ENCODE assay signal across 13 cellular contexts in genomic region chr16:81003064-81003463, GRCh38. TPM values are rescaled to one million over a fixed set of nuclear protein-coding genes. Genes with fewer than 3 reads are reported as not detected.
A peak's percentile ranks its signal among the peaks of the same experiment; 100 is the strongest.
DNase-seq lines count a peak whose midpoint lies in the region; ATAC-seq, FAIRE-seq and TF ChIP-seq lines count a peak whose summit lies in the region.
"Had no signal": no experiment of that assay in that cellular context is flagged by ENCODE, and none has a peak within 500 bp of the region (broad histone marks: within the 10 kb centered on the region; RNA-seq: fewer than 3 reads in every experiment).

No MANE protein-coding gene starts in this region.

- BruUV-seq in K562 (replicated peaks; lab: Mats Ljungman, UMichigan) = no TSS peak
- no TSS peak for BruUV-seq in A673 (replicated peaks; lab: Mats Ljungman, UMichigan)

- intact Hi-C loops in activated naive CD4-positive, alpha-beta T cell treated with anti-CD3 and anti-CD28 coated beads for 36 hours (cut with micrococcal nuclease) = loop anchor here (10.0 kb wide), 5 partner anchors 348 to 1738 kb away; partner anchors contain the start of gene CMIP
- intact Hi-C loops in K562 (cut with micrococcal nuclease) (no loop called here), stomach (cut with DNase I; ENCODE audit: low total_unique reads) (no loop called here), A673 (cut with micrococcal nuclease; ENCODE audit: unreplicated experiment) (loop anchor here (10.0 kb wide), 1 partner anchor 732 kb away; no protein-coding TSS in a partner anchor)

- no peak overlapping the region for H3K27ac ChIP-seq in Karpas-422 (ENCODE audit: low read length)
- no peak overlapping the region for H3K27ac ChIP-seq in K562 (ENCODE audit: extremely low read depth, low read depth, low read length)
- H3K27ac ChIP-seq in stomach = peak overlapping the region in 2 of 5 donors; percentile 96 to 99
- H3K27ac ChIP-seq in A673 (ENCODE audit: low read depth, low read length, poor library complexity, severe bottlenecking) = no peak overlapping the region

- no peaks in the 10 kb centered on the region for H3K9me2 ChIP-seq in Karpas-422 (replicated peaks; ENCODE audit: insufficient read depth, low read length)

- H3K27me3 ChIP-seq in Karpas-422 (ENCODE audit: low read length) (no peaks in the 10 kb centered on the region), K562 (ENCODE audit: control insufficient read depth in 2 of 2, insufficient read depth in 2 of 2, low read length in 2 of 2) (no peaks in the 10 kb centered on the region), stomach (no peaks in the 10 kb centered on the region), A673 (replicated peaks; ENCODE audit: insufficient read depth, low read depth, low read length, poor library complexity) (no peaks in the 10 kb centered on the region)

- H2AFZ ChIP-seq in Karpas-422 (ENCODE audit: low read length) = no peak overlapping the region
- H2AFZ ChIP-seq in K562 (ENCODE audit: low read depth, low read length) = no peak overlapping the region

- DNase-seq in activated naive CD4-positive, alpha-beta T cell treated with anti-CD3 and anti-CD28 coated beads for 36 hours = no peak
- no peak for DNase-seq in activated naive CD4-positive, alpha-beta T cell treated with Interleukin-2 at 50 U/mL for 16 hours
- no peak for DNase-seq in Karpas-422
- no peak for DNase-seq in K562 (ENCODE audit: extremely low read depth in 1 of 4, low spot score in 3 of 4)
- DNase-seq in progenitor cell of endocrine pancreas (ENCODE audit: low spot score, unreplicated experiment) = no peak
- DNase-seq in effector CD4-positive, alpha-beta T cell = no peak
- no peak for DNase-seq in stomach
- DNase-seq in A673 (ENCODE audit: low spot score) = no peak
- DNase-seq: activated CD8-positive, alpha-beta memory T cell treated with anti-CD3 and anti-CD28 coated beads, Interleukin-2, amount 50 U/mL, for 48 hours; hypothalamus; NCI-H146; NCI-H345 had no signal

- POLR2A ChIA-PET in K562 (lab: Yijun Ruan, JAX) = interaction anchor here (1.1 to 2.0 kb wide), 5 partner anchors 9 to 34 kb away, joined by 3 to 8 read pairs (median 3); partner anchors contain the start of gene ATMIN
- POLR2A ChIA-PET in A673 (lab: Charles Lee; ENCODE audit: low non-redundant PET) = no interaction called here

- TF ChIP-seq CTCF in K562 (IDR thresholded peaks at IDR 0.05 in 2 of 3, conservative IDR thresholded peaks at IDR 0.05 in 1 of 3; ENCODE audit: insufficient read depth in 2 of 3, low read depth in 1 of 3, low read length in 3 of 3) (no peak), progenitor cell of endocrine pancreas (IDR thresholded peaks at IDR 0.05; ENCODE audit: unreplicated experiment) (no peak), stomach (IDR thresholded peaks at IDR 0.05) (no peak), A673 (conservative IDR thresholded peaks at IDR 0.05; ENCODE audit: low read depth, low read length) (no peak)

- H3K9me3 Mint-ChIP-seq in activated naive CD4-positive, alpha-beta T cell treated with anti-CD3 and anti-CD28 coated beads for 36 hours = no peaks in the 10 kb centered on the region
- H3K9me3 Mint-ChIP-seq in progenitor cell of endocrine pancreas (ENCODE audit: low read depth) = peaks cover 12% of the 10 kb centered on the region

- H3K9ac ChIP-seq in Karpas-422 (ENCODE audit: low read length) (no peak overlapping the region), K562 (ENCODE audit: insufficient read depth in 1 of 2, low read depth in 2 of 2, low read length in 2 of 2) (no peak overlapping the region; a peak in 1 of 4 replicates)

- peaks cover 67% of the 10 kb centered on the region for H3K4me1 Mint-ChIP-seq in activated naive CD4-positive, alpha-beta T cell treated with anti-CD3 and anti-CD28 coated beads for 36 hours (ENCODE audit: low read depth)
- H3K4me1 Mint-ChIP-seq in progenitor cell of endocrine pancreas (ENCODE audit: low read depth) = peaks cover 19% of the 10 kb centered on the region

- H3K27me3 Mint-ChIP-seq in activated naive CD4-positive, alpha-beta T cell treated with anti-CD3 and anti-CD28 coated beads for 36 hours (ENCODE audit: low read depth) = no peaks in the 10 kb centered on the region
- no peaks in the 10 kb centered on the region for H3K27me3 Mint-ChIP-seq in progenitor cell of endocrine pancreas

- H3K36me3 Mint-ChIP-seq in activated naive CD4-positive, alpha-beta T cell treated with anti-CD3 and anti-CD28 coated beads for 36 hours (ENCODE audit: low read depth) = peaks cover 19% of the 10 kb centered on the region
- peaks cover 10% of the 10 kb centered on the region for H3K36me3 Mint-ChIP-seq in progenitor cell of endocrine pancreas (ENCODE audit: insufficient read depth)

- H3K4me2 ChIP-seq in Karpas-422 (ENCODE audit: low read depth, low read length, poor library complexity, severe bottlenecking) = peak overlapping the region; percentile 76
- no peak overlapping the region for H3K4me2 ChIP-seq in K562 (ENCODE audit: insufficient read depth, low read length)

- H3K27ac Mint-ChIP-seq in activated naive CD4-positive, alpha-beta T cell treated with anti-CD3 and anti-CD28 coated beads for 36 hours = peak overlapping the region; percentile 94
- H3K27ac Mint-ChIP-seq in progenitor cell of endocrine pancreas = peak overlapping the region; percentile 73

- H3K9me3 ChIP-seq in Karpas-422 (ENCODE audit: low read length) (no peaks in the 10 kb centered on the region), K562 (replicated peaks; ENCODE audit: control insufficient read depth, insufficient read depth, low read depth, low read length) (no peaks in the 10 kb centered on the region), stomach (no peaks in the 10 kb centered on the region), A673 (ENCODE audit: low read depth, low read length, poor library complexity, severe bottlenecking) (no peaks in the 10 kb centered on the region)

- in situ Hi-C loops in K562 (cut with MboI) = loop anchor here (25.0 kb wide), 1 partner anchor 734 kb away; no protein-coding TSS in a partner anchor

- TF ChIP-seq RAD21 in K562 (CRISPR knock-in tag; conservative IDR thresholded peaks at IDR 0.05 in 1 of 2, IDR thresholded peaks at IDR 0.05 in 1 of 2) = no peak

- H3K9me1 ChIP-seq in K562 (ENCODE audit: control insufficient read depth, insufficient read depth, low read length) = peaks cover 4% of the 10 kb centered on the region

- TF ChIP-seq EP300 in K562 (IDR thresholded peaks at IDR 0.05; ENCODE audit: low read length) (no peak), stomach (IDR thresholded peaks at IDR 0.05) (no peak)

- H3K4me3 ChIP-seq in Karpas-422 (ENCODE audit: low read length) = no peak overlapping the region
- H3K4me3 ChIP-seq in K562 = no peak overlapping the region
- no peak overlapping the region for H3K4me3 ChIP-seq in stomach
- H3K4me3 ChIP-seq in A673 (ENCODE audit: low read depth, low read length, poor library complexity, severe bottlenecking) = no peak overlapping the region

- no peak for FAIRE-seq in K562 (lab: Jason Lieb, UNC)
- FAIRE-seq: TTC549 had no signal

- peaks cover 4% of the 10 kb centered on the region; the same call in 1 of the 2 replicates for H3K36me3 ChIP-seq in Karpas-422 (ENCODE audit: insufficient read depth, low read length)
- H3K36me3 ChIP-seq in K562 (ENCODE audit: control insufficient read depth, insufficient read depth, low read length) = peaks cover 9% of the 10 kb centered on the region; the same call in 2 of the 3 replicates
- no peaks in the 10 kb centered on the region for H3K36me3 ChIP-seq in stomach
- no peaks in the 10 kb centered on the region for H3K36me3 ChIP-seq in A673 (ENCODE audit: insufficient read depth, low read length, poor library complexity, severe bottlenecking)

- H3K79me2 ChIP-seq in Karpas-422 (ENCODE audit: low read length) (peaks cover 91% of the 10 kb centered on the region), K562 (ENCODE audit: control insufficient read depth, insufficient read depth, low read length) (peaks cover 93% of the 10 kb centered on the region)

- TF ChIP-seq POLR2A in K562 (conservative IDR thresholded peaks at IDR 0.05) = no peak
- no peak for TF ChIP-seq POLR2A in stomach (IDR thresholded peaks at IDR 0.05)

- 63% methylated on average over 4 of the region's 4 CpGs for WGBS in K562 (ENCODE audit: insufficient coverage, low coverage, missing lambda C conversion rate)
- 51 to 63% (median 57%) methylated on average over 4 of the region's 4 CpGs for WGBS in stomach, 5 donors

- H4K20me1 ChIP-seq in Karpas-422 (ENCODE audit: insufficient read depth, low read depth, low read length) (peaks cover 2% of the 10 kb centered on the region; the same call in 1 of the 2 replicates), K562 (replicated peaks; ENCODE audit: control insufficient read depth, insufficient read depth, low read length) (peaks cover 22% of the 10 kb centered on the region)

- H3K4me3 Mint-ChIP-seq in activated naive CD4-positive, alpha-beta T cell treated with anti-CD3 and anti-CD28 coated beads for 36 hours = peak overlapping the region; percentile 69
- no peak overlapping the region for H3K4me3 Mint-ChIP-seq in progenitor cell of endocrine pancreas (ENCODE audit: low read depth)

- ATAC-seq in K562 = no peak

- CTCF ChIA-PET in activated naive CD4-positive, alpha-beta T cell treated with anti-CD3 and anti-CD28 coated beads for 36 hours (lab: Charles Lee) = interaction anchor here (2.1 to 3.4 kb wide), 3 partner anchors 10 to 33 kb away, joined by 6 to 42 read pairs (median 15); partner anchors contain the start of gene ATMIN
- CTCF ChIA-PET in K562 (lab: Yijun Ruan, JAX; ENCODE audit: low intra/inter-chr PET ratio) = no interaction called here
- CTCF ChIA-PET in A673 (lab: Charles Lee) = no interaction called here

- peaks cover 35% of the 10 kb centered on the region for H3K4me1 ChIP-seq in Karpas-422 (ENCODE audit: low read length)
- H3K4me1 ChIP-seq in K562 (replicated peaks in 1 of 2; ENCODE audit: control insufficient read depth in 2 of 2, insufficient read depth in 2 of 2, low read length in 2 of 2) = peaks cover 14 to 22% of the 10 kb centered on the region in 2 experiments; a peak in 4 of 5 replicates
- H3K4me1 ChIP-seq in stomach = peaks cover 33 to 45% (median 38%) of the 10 kb centered on the region in 4 donors
- H3K4me1 ChIP-seq in A673 (ENCODE audit: insufficient read depth, low read length, poor library complexity, severe bottlenecking) = peaks cover 16% of the 10 kb centered on the region

RNA-seq across cellular contexts. Expression of gene CMC2, which starts 3.6 kb away (rescaled TPM):
- 100 to 1,000 TPM; 112 to 122 TPM for total RNA-seq in activated naive CD4-positive, alpha-beta T cell treated with anti-CD3 and anti-CD28 coated beads for 36 hours
- total RNA-seq in Karpas-422 (2014; rRNA removed; shearing (Covaris generic); ENCODE audit: low replicate concordance) = 38.5 and 38.9 TPM in 2 replicates
- 47.9 and 97.0 TPM in 2 replicates for total RNA-seq in K562 (2011; cell fraction: chromatin; rRNA removed; ENCODE audit: low replicate concordance)
- total RNA-seq in K562 (2011; cell fraction: nucleolus; rRNA removed) = 47.9 and 67.9 TPM in 2 replicates
- total RNA-seq in K562 (2011; cell fraction: nucleoplasm; rRNA removed) = 50.2 and 70.3 TPM in 2 replicates
- total RNA-seq in K562 (2014; rRNA removed) (122 and 192 TPM in 2 replicates), K562 (2014; rRNA removed; fragmentation: Illumina TruSeq; extraction: Trizol) (144 and 165 TPM in 2 replicates), K562 (2015; rRNA removed; fragmentation: Illumina TruSeq; extraction: Trizol) (124 and 143 TPM in 2 replicates), K562 (2021) (166 and 189 TPM in 2 replicates), progenitor cell of endocrine pancreas (56.5 and 58.5 TPM in 2 replicates), stomach (100 to 1,000 TPM in 1 of 5 donors, 10 to 100 TPM in 4; 10.4 to 149 (median 50.1) TPM), A673 (2021) (129 and 130 TPM in 2 replicates)
- polyA plus RNA-seq in K562 (2011; rRNA removed) (224 and 304 TPM in 2 replicates), K562 (2014; fragmentation: Illumina TruSeq; extraction: Trizol) (172 and 255 TPM in 2 replicates), K562 (2014; fragmentation: Nextera tagmentation; extraction: Ambion mirVana) (100 to 1,000 TPM; 434 to 501 TPM), K562 (2014; rRNA removed) (230 and 250 TPM in 2 replicates), stomach (100 to 1,000 TPM in 2 of 3 donors, 10 to 100 TPM in 1; 72.8 to 146 (median 116) TPM)
- polyA plus RNA-seq in K562 (2011; cell fraction: cytosol; rRNA removed) = 185 and 294 TPM in 2 replicates
- polyA plus RNA-seq in K562 (2011; cell fraction: nucleus; rRNA removed) = 100 and 142 TPM in 2 replicates
- 144 and 242 TPM in 2 replicates for polyA plus RNA-seq in K562 (2012)
- 73.7 and 81.3 TPM in 2 replicates for polyA minus RNA-seq in K562 (2011; rRNA and poly(A)+ RNA removed)
- polyA minus RNA-seq in K562 (2011; cell fraction: cytosol; rRNA and poly(A)+ RNA removed) = 37.5 and 45.1 TPM in 2 replicates
- polyA minus RNA-seq in K562 (2011; cell fraction: nucleus; rRNA and poly(A)+ RNA removed) = 59.8 and 62.9 TPM in 2 replicates

RNA-seq across cellular contexts. Expression of gene CENPN, which starts 4.0 kb away (rescaled TPM):
- 10 to 100 TPM; 65.1 to 75.0 TPM for total RNA-seq in activated naive CD4-positive, alpha-beta T cell treated with anti-CD3 and anti-CD28 coated beads for 36 hours
- total RNA-seq in Karpas-422 (2014; rRNA removed; shearing (Covaris generic); ENCODE audit: low replicate concordance) = 24.4 and 80.4 TPM in 2 replicates
- 44.6 and 60.6 TPM in 2 replicates for total RNA-seq in K562 (2011; cell fraction: chromatin; rRNA removed; ENCODE audit: low replicate concordance)
- 31.3 and 39.4 TPM in 2 replicates for total RNA-seq in K562 (2011; cell fraction: nucleolus; rRNA removed)
- 28.4 and 36.6 TPM in 2 replicates for total RNA-seq in K562 (2011; cell fraction: nucleoplasm; rRNA removed)
- total RNA-seq in K562 (2014; rRNA removed) (64.6 and 140 TPM in 2 replicates), K562 (2014; rRNA removed; fragmentation: Illumina TruSeq; extraction: Trizol) (161 and 186 TPM in 2 replicates), K562 (2015; rRNA removed; fragmentation: Illumina TruSeq; extraction: Trizol) (103 and 106 TPM in 2 replicates), K562 (2021) (87.6 and 92.3 TPM in 2 replicates), progenitor cell of endocrine pancreas (25.8 and 27.4 TPM in 2 replicates), stomach (10 to 100 TPM in 2 of 5 donors, 1 to 10 TPM in 2, not detected in 1; 1.8 to 18.4 (median 9.3) TPM), A673 (2021) (91.0 and 109 TPM in 2 replicates)
- polyA plus RNA-seq in K562 (2011; rRNA removed) (95.8 and 123 TPM in 2 replicates), K562 (2014; fragmentation: Illumina TruSeq; extraction: Trizol) (140 and 158 TPM in 2 replicates), K562 (2014; fragmentation: Nextera tagmentation; extraction: Ambion mirVana) (100 to 1,000 TPM; 343 to 384 TPM), K562 (2014; rRNA removed) (209 and 279 TPM in 2 replicates), stomach (10 to 100 TPM in 2 of 3 donors, 1 to 10 TPM in 1; 5.0 to 20.0 (median 13.2) TPM)
- polyA plus RNA-seq in K562 (2011; cell fraction: cytosol; rRNA removed) = 36.0 and 53.1 TPM in 2 replicates
- polyA plus RNA-seq in K562 (2011; cell fraction: nucleus; rRNA removed) = 27.2 and 47.1 TPM in 2 replicates
- 92.4 and 304 TPM in 2 replicates for polyA plus RNA-seq in K562 (2012)
- polyA minus RNA-seq in K562 (2011; rRNA and poly(A)+ RNA removed) = 92.7 and 93.9 TPM in 2 replicates
- 42.0 and 48.2 TPM in 2 replicates for polyA minus RNA-seq in K562 (2011; cell fraction: cytosol; rRNA and poly(A)+ RNA removed)
- 28.3 and 30.8 TPM in 2 replicates for polyA minus RNA-seq in K562 (2011; cell fraction: nucleus; rRNA and poly(A)+ RNA removed)

RNA-seq across cellular contexts. Expression of gene ATMIN, which starts 32.6 kb away (rescaled TPM):
- total RNA-seq in activated naive CD4-positive, alpha-beta T cell treated with anti-CD3 and anti-CD28 coated beads for 36 hours = 10 to 100 TPM; 16.6 to 18.9 TPM
- 25.0 and 62.1 TPM in 2 replicates for total RNA-seq in Karpas-422 (2014; rRNA removed; shearing (Covaris generic); ENCODE audit: low replicate concordance)
- total RNA-seq in K562 (2011; cell fraction: chromatin; rRNA removed; ENCODE audit: low replicate concordance) = 22.3 and 56.7 TPM in 2 replicates
- 18.6 and 19.5 TPM in 2 replicates for total RNA-seq in K562 (2011; cell fraction: nucleolus; rRNA removed)
- 27.1 and 32.0 TPM in 2 replicates for total RNA-seq in K562 (2011; cell fraction: nucleoplasm; rRNA removed)
- total RNA-seq in K562 (2014; rRNA removed) (16.5 and 20.5 TPM in 2 replicates), K562 (2014; rRNA removed; fragmentation: Illumina TruSeq; extraction: Trizol) (35.3 and 38.8 TPM in 2 replicates), K562 (2015; rRNA removed; fragmentation: Illumina TruSeq; extraction: Trizol) (39.4 and 40.9 TPM in 2 replicates), K562 (2021) (22.5 and 23.4 TPM in 2 replicates), progenitor cell of endocrine pancreas (47.1 and 50.1 TPM in 2 replicates), stomach (100 to 1,000 TPM in 1 of 5 donors, 10 to 100 TPM in 2, 1 to 10 TPM in 2; 1.8 to 102 (median 30.9) TPM), A673 (2021) (43.5 and 44.6 TPM in 2 replicates)
- polyA plus RNA-seq in K562 (2011; rRNA removed) (21.3 and 29.2 TPM in 2 replicates), K562 (2014; fragmentation: Illumina TruSeq; extraction: Trizol) (28.1 and 31.3 TPM in 2 replicates), K562 (2014; fragmentation: Nextera tagmentation; extraction: Ambion mirVana) (1 to 10 TPM; 6.7 to 7.8 TPM), K562 (2014; rRNA removed) (15.3 and 19.3 TPM in 2 replicates), stomach (10 to 100 TPM in 2 of 3 donors, 1 to 10 TPM in 1; 9.6 to 17.9 (median 12.3) TPM)
- polyA plus RNA-seq in K562 (2011; cell fraction: cytosol; rRNA removed) = 12.2 and 16.4 TPM in 2 replicates
- polyA plus RNA-seq in K562 (2011; cell fraction: nucleus; rRNA removed) = 16.4 and 17.0 TPM in 2 replicates
- polyA plus RNA-seq in K562 (2012) = 13.7 and 17.9 TPM in 2 replicates
- 32.5 and 37.6 TPM in 2 replicates for polyA minus RNA-seq in K562 (2011; rRNA and poly(A)+ RNA removed)
- polyA minus RNA-seq in K562 (2011; cell fraction: cytosol; rRNA and poly(A)+ RNA removed) = 8.8 and 16.4 TPM in 2 replicates
- polyA minus RNA-seq in K562 (2011; cell fraction: nucleus; rRNA and poly(A)+ RNA removed) = 13.1 and 24.1 TPM in 2 replicates

Comparison
In these comparisons a context has a peak if more than half of its experiments do, and no peak if none do; other contexts are left out.
1. intact Hi-C loops: an anchor here in activated naive CD4-positive, alpha-beta T cell treated with anti-CD3 and anti-CD28 coated beads for 36 hours (10.0 kb wide) and A673 (10.0 kb wide); none called in K562 and stomach.